ENCODE assay signal across 34 cellular contexts in genomic region chr1:227838181-227838580, GRCh38. TPM values are rescaled to one million over a fixed set of nuclear protein-coding genes. Genes with fewer than 3 reads are reported as not detected.
"Had no signal": no experiment of that assay in that cellular context is flagged by ENCODE, and none has a peak within 500 bp of the region (broad histone marks: within the 10 kb centered on the region; RNA-seq: fewer than 3 reads in every experiment).

No MANE protein-coding gene starts in this region.

- H3K27me3 ChIP-seq: stomach, suprapubic skin, testis, thyroid gland, tibial artery, tibial nerve, transverse colon, upper lobe of left lung, upper lobe of right lung, uterus, vagina had no signal

- H3K27me3 Mint-ChIP-seq: stimulated activated naive CD8-positive, alpha-beta T cell treated with anti-CD3 and anti-CD28 coated beads, Interleukin-15, amount 100 ng/mL, for 72 hours; stimulated activated naive CD8-positive, alpha-beta T cell treated with anti-CD3 and anti-CD28 coated beads, Interleukin-15, Interleukin-2, amounts not matched to agents 100 ng/mL and 50 ng/mL, for 24 hours had no signal

- ATAC-seq: stimulated activated effector memory CD8-positive, alpha-beta T cell treated with anti-CD3 and anti-CD28 coated beads, Interleukin-12 subunit alpha, Interleukin-12 subunit beta, amount 100 ng/mL, for 72 hours; stimulated activated memory B cell treated with anti-CD40 and anti-IgM and Interleukin-4, amounts not matched to agents 10 μg/mL and 1 μg/mL and 100 μg/mL, for 72 hours; stimulated activated naive B cell treated with anti-CD40 and anti-IgM and Interleukin-4, amounts not matched to agents 10 μg/mL and 1 μg/mL and 100 μg/mL, for 72 hours; stimulated activated naive CD8-positive, alpha-beta T cell treated with anti-CD3 and anti-CD28 coated beads, Interleukin-15, amount 100 ng/mL, for 72 hours; stimulated activated naive CD8-positive, alpha-beta T cell treated with anti-CD3 and anti-CD28 coated beads, Interleukin-15, Interleukin-2, amounts not matched to agents 100 U/mL and 50 U/mL, for 24 hours; upper lobe of right lung had no signal

- H3K4me3 ChIP-seq: stomach, suprapubic skin, testis, thoracic aorta, thyroid gland, tibial artery, tibial nerve, transverse colon, upper lobe of left lung, upper lobe of right lung, uterus, vagina had no signal

- H3K4me3 Mint-ChIP-seq: stimulated activated effector memory CD8-positive, alpha-beta T cell treated with anti-CD3 and anti-CD28 coated beads, Interleukin-12 subunit alpha, Interleukin-12 subunit beta, amount 100 ng/mL, for 72 hours; stimulated activated memory B cell treated with anti-CD40 and anti-IgM and Interleukin-4, amounts not matched to agents 10 μg/mL and 1 μg/mL and 100 μg/mL, for 72 hours; stimulated activated naive B cell treated with anti-CD40 and anti-IgM and Interleukin-4, amounts not matched to agents 10 μg/mL and 1 μg/mL and 100 μg/mL, for 72 hours; stimulated activated naive CD8-positive, alpha-beta T cell treated with anti-CD3 and anti-CD28 coated beads, Interleukin-15, amount 100 ng/mL, for 72 hours; stimulated activated naive CD8-positive, alpha-beta T cell treated with anti-CD3 and anti-CD28 coated beads, Interleukin-15, Interleukin-2, amounts not matched to agents 100 ng/mL and 50 ng/mL, for 24 hours; type B pancreatic cell had no signal

- H3K27ac ChIP-seq: stomach, suprapubic skin, testis, thoracic aorta, thyroid gland, tibial artery, tibial nerve, transverse colon, upper lobe of left lung, upper lobe of right lung, uterus, vagina had no signal

- H3K4me1 Mint-ChIP-seq: stimulated activated effector memory CD8-positive, alpha-beta T cell treated with anti-CD3 and anti-CD28 coated beads, Interleukin-12 subunit alpha, Interleukin-12 subunit beta, amount 100 ng/mL, for 72 hours; stimulated activated memory B cell treated with anti-CD40 and anti-IgM and Interleukin-4, amounts not matched to agents 10 μg/mL and 1 μg/mL and 100 μg/mL, for 72 hours; stimulated activated naive B cell treated with anti-CD40 and anti-IgM and Interleukin-4, amounts not matched to agents 10 μg/mL and 1 μg/mL and 100 μg/mL, for 72 hours; stimulated activated naive CD8-positive, alpha-beta T cell treated with anti-CD3 and anti-CD28 coated beads, Interleukin-15, amount 100 ng/mL, for 72 hours had no signal

- H3K9me3 Mint-ChIP-seq: stimulated activated effector memory CD8-positive, alpha-beta T cell treated with anti-CD3 and anti-CD28 coated beads, Interleukin-12 subunit alpha, Interleukin-12 subunit beta, amount 100 ng/mL, for 72 hours; stimulated activated memory B cell treated with anti-CD40 and anti-IgM and Interleukin-4, amounts not matched to agents 10 μg/mL and 1 μg/mL and 100 μg/mL, for 72 hours; stimulated activated naive B cell treated with anti-CD40 and anti-IgM and Interleukin-4, amounts not matched to agents 10 μg/mL and 1 μg/mL and 100 μg/mL, for 72 hours; stimulated activated naive CD8-positive, alpha-beta T cell treated with anti-CD3 and anti-CD28 coated beads, Interleukin-15, amount 100 ng/mL, for 72 hours; stimulated activated naive CD8-positive, alpha-beta T cell treated with anti-CD3 and anti-CD28 coated beads, Interleukin-15, Interleukin-2, amounts not matched to agents 100 ng/mL and 50 ng/mL, for 24 hours; type B pancreatic cell had no signal

- H3K9me3 ChIP-seq: stomach, suprapubic skin, testis, thoracic aorta, thyroid gland, tibial artery, tibial nerve, transverse colon, upper lobe of left lung, upper lobe of right lung, uterus, vagina had no signal

- FAIRE-seq: urothelium cell line had no signal

- H3K36me3 Mint-ChIP-seq: stimulated activated effector memory CD8-positive, alpha-beta T cell treated with anti-CD3 and anti-CD28 coated beads, Interleukin-12 subunit alpha, Interleukin-12 subunit beta, amount 100 ng/mL, for 72 hours; stimulated activated memory B cell treated with anti-CD40 and anti-IgM and Interleukin-4, amounts not matched to agents 10 μg/mL and 1 μg/mL and 100 μg/mL, for 72 hours; stimulated activated naive B cell treated with anti-CD40 and anti-IgM and Interleukin-4, amounts not matched to agents 10 μg/mL and 1 μg/mL and 100 μg/mL, for 72 hours; type B pancreatic cell had no signal

- H3K36me3 ChIP-seq: stomach, suprapubic skin, thoracic aorta, thyroid gland, tibial artery, tibial nerve, transverse colon, upper lobe of left lung, upper lobe of right lung, uterus, vagina had no signal

- DNase-seq: stimulated activated CD4-positive, alpha-beta T cell treated with anti-CD3 and anti-CD28 coated beads, Interleukin-2, amount 100 ng/mL, for 48 hours; stimulated activated CD4-positive, alpha-beta T cell treated with anti-CD3 and anti-CD28 coated beads, Interleukin-4, amount 100 ng/mL, for 1 hour; stimulated activated CD4-positive, alpha-beta T cell treated with anti-CD3 and anti-CD28 coated beads, Interleukin-4, amount 100 ng/mL, for 24 hours; stimulated activated CD4-positive, alpha-beta T cell treated with anti-CD3 and anti-CD28 coated beads, Interleukin-4, amount 100 ng/mL, for 4 hours; stimulated activated CD8-positive, alpha-beta memory T cell treated with anti-CD3 and anti-CD28 coated beads, Interleukin-4, amount 100 ng/mL, for 48 hours; stimulated activated naive B cell treated with anti-CD40 and anti-IgM and Interleukin-4, amounts not matched to agents 10 μg/mL and 1 μg/mL and 100 μg/mL, for 72 hours; stimulated activated naive CD4-positive, alpha-beta T cell; stimulated activated naive CD4-positive, alpha-beta T cell treated with Interleukin-2 at 50 U/mL for 16 hours; stimulated activated naive CD8-positive, alpha-beta T cell treated with anti-CD3 and anti-CD28 coated beads, Interleukin-15, amount 100 ng/mL, for 72 hours; stimulated activated naive CD8-positive, alpha-beta T cell treated with anti-CD3 and anti-CD28 coated beads, Interleukin-15, Interleukin-2, amounts not matched to agents 100 U/mL and 50 U/mL, for 24 hours; stomach; substantia nigra; testis; thyroid gland; tibial artery; transverse colon; trophoblast cell; upper lobe of right lung; uterus had no signal

- H3K27ac Mint-ChIP-seq: stimulated activated effector memory CD8-positive, alpha-beta T cell treated with anti-CD3 and anti-CD28 coated beads, Interleukin-12 subunit alpha, Interleukin-12 subunit beta, amount 100 ng/mL, for 72 hours; stimulated activated memory B cell treated with anti-CD40 and anti-IgM and Interleukin-4, amounts not matched to agents 10 μg/mL and 1 μg/mL and 100 μg/mL, for 72 hours; stimulated activated naive B cell treated with anti-CD40 and anti-IgM and Interleukin-4, amounts not matched to agents 10 μg/mL and 1 μg/mL and 100 μg/mL, for 72 hours; stimulated activated naive CD8-positive, alpha-beta T cell treated with anti-CD3 and anti-CD28 coated beads, Interleukin-15, amount 100 ng/mL, for 72 hours; stimulated activated naive CD8-positive, alpha-beta T cell treated with anti-CD3 and anti-CD28 coated beads, Interleukin-15, Interleukin-2, amounts not matched to agents 100 ng/mL and 50 ng/mL, for 24 hours; type B pancreatic cell had no signal

- H3K4me1 ChIP-seq: stomach, suprapubic skin, testis, thyroid gland, tibial artery, tibial nerve, transverse colon, upper lobe of left lung, upper lobe of right lung, uterus, vagina had no signal

RNA-seq across cellular contexts. Expression of gene PRSS38, which starts 22.7 kb away (rescaled TPM):
- total RNA-seq: stomach, subcutaneous adipose tissue, suprapubic skin, temporal lobe, thoracic aorta, thyroid gland, tibial nerve, transverse colon, upper lobe of left lung, upper lobe of right lung, ureter, urinary bladder, uterus, vagina had no signal
- polyA plus RNA-seq: stomach, thymus, urinary bladder had no signal
